17 cellular contexts compared by ENCODE assay signal in the genomic region with DNA sequence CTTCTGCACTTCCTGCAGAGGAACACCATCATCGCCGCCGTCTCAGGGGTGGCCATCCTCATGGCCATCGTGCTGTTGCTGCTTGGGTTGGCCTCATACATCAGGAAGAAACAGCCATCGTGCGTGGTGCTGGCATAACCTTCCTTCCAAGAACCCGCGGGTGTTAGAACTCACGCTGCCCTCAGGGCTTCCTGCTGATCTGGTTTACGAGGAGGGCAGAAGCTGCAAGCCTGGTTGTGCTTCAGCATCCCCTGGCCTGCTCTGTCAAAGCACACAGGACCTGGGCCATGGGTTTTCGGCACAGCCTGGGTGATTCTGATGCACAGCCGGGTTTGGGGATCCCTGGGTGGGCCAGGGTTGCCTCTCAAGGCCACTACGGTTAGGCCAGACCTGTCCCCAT. TPM values are rescaled to one million over a fixed set of nuclear protein-coding genes. Genes with fewer than 3 reads are reported as not detected.
"Had no signal": no experiment of that assay in that cellular context is flagged by ENCODE, and none has a peak within 500 bp of the region (broad histone marks: within the 10 kb centered on the region; RNA-seq: fewer than 3 reads in every experiment).

No MANE protein-coding gene starts in this region.

- H3K27me3 ChIP-seq: body of pancreas, hepatocyte, left lung, sigmoid colon, spleen, thyroid gland, vagina had no signal

- DNase-seq: activated CD4-positive, alpha-beta T cell treated with anti-CD3 and anti-CD28 coated beads, Interleukin-2, amount 50 U/mL, for 4 hours; amygdala; body of pancreas; dermis blood vessel endothelial cell; effector memory CD8-positive, alpha-beta T cell; left lung; naive B cell; sigmoid colon; spleen; stimulated activated naive B cell treated with anti-CD40 and anti-IgM and Interleukin-4, amounts not matched to agents 10 μg/mL and 1 μg/mL and 100 μg/mL, for 72 hours; SW 1271; thyroid gland had no signal

- H3K9ac ChIP-seq: parathyroid adenoma had no signal

- H3K9me3 ChIP-seq: body of pancreas, left lung, sigmoid colon, spleen, thyroid gland, vagina had no signal

- H3K27ac ChIP-seq: body of pancreas, hepatocyte, left lung, parathyroid adenoma, sigmoid colon, spleen, thyroid gland, vagina had no signal

- ATAC-seq: body of pancreas; effector memory CD8-positive, alpha-beta T cell; left lung; stimulated activated naive B cell treated with anti-CD40 and anti-IgM and Interleukin-4, amounts not matched to agents 10 μg/mL and 1 μg/mL and 100 μg/mL, for 72 hours had no signal

- H3K4me3 ChIP-seq: body of pancreas, hepatocyte, left lung, sigmoid colon, spleen, thyroid gland, vagina had no signal

- H3K79me2 ChIP-seq: hepatocyte, parathyroid adenoma had no signal

- H3K4me1 ChIP-seq: left lung, parathyroid adenoma, thyroid gland had no signal

- H3K36me3 ChIP-seq: left lung, sigmoid colon, spleen, thyroid gland, vagina had no signal

- H3K4me2 ChIP-seq: hepatocyte had no signal

- H2AFZ ChIP-seq: hepatocyte, parathyroid adenoma had no signal

RNA-seq across cellular contexts. Expression of a gene that starts 12.2 kb away (rescaled TPM):
- total RNA-seq: dermis blood vessel endothelial cell, fibroblast of villous mesenchyme, lung microvascular endothelial cell had no signal
